ENCODE assay signal across 11 cellular contexts in the genomic region with DNA sequence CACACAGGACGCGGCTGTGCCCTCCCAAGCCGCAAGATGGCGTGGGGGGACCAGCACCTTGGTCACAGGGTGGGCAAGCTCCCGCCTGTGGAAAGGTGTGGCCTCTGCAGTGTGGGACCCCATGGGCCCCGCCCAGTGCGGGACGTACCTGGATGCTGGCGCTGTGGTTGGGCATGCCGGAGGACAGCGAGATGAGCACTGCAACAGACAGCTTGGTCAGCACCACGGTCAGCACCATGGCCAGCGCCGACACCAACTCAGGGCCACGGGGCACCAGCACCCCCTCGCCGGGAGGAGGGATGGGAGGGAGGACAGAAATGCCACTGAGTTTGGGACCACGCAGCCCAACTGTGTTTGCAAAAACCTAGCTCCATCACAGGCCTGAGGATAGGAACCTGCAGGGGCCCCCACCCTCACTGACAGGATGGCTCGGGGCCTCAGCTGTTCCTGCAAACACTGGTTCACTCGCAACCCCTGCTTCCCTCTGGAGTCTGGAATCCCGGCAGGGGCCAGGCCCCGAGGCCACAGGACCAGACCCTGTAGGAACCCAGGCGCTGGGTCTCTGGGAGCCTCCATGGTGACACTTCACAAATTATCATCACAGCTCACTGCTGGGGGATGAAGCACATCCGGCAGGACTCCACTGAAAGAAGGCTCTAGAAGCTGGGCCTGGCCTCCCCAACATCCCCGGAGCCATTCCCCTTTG. TPM values are rescaled to one million over a fixed set of nuclear protein-coding genes. Genes with fewer than 3 reads are reported as not detected.
DNase-seq lines count a peak whose midpoint lies in the region; ATAC-seq and TF ChIP-seq lines count a peak whose summit lies in the region.
"Had no signal": no experiment of that assay in that cellular context is flagged by ENCODE, and none has a peak within 500 bp of the region (broad histone marks: within the 10 kb centered on the region; RNA-seq: fewer than 3 reads in every experiment).

No MANE protein-coding gene starts in this region.

- H3K36me3 Mint-ChIP-seq in activated naive CD4-positive, alpha-beta T cell treated with anti-CD3 and anti-CD28 coated beads, Interleukin-2, amount 10 ng/mL, durations not matched to agents 7 days and 5 days = peaks cover 29% of the 10 kb centered on the region
- peaks cover 9% of the 10 kb centered on the region for H3K36me3 Mint-ChIP-seq in endothelial cell (ENCODE audit: low read depth, unreplicated experiment)
- H3K36me3 Mint-ChIP-seq: natural killer cell treated with Interleukin-12 subunit alpha and Interleukin-12 subunit beta and Interleukin-15 and Interleukin-18, amount 100 ng/mL, for 72 hours had no signal

- no peak overlapping the region for H3K27ac Mint-ChIP-seq in activated naive CD4-positive, alpha-beta T cell treated with anti-CD3 and anti-CD28 coated beads, Interleukin-2, amount 10 ng/mL, durations not matched to agents 7 days and 5 days
- no peak overlapping the region for H3K27ac Mint-ChIP-seq in endothelial cell (ENCODE audit: unreplicated experiment)
- H3K27ac Mint-ChIP-seq: immature natural killer cell; natural killer cell treated with Interleukin-12 subunit alpha and Interleukin-12 subunit beta and Interleukin-15 and Interleukin-18, amount 100 ng/mL, for 72 hours had no signal

- peak; percentile 52 for DNase-seq in activated naive CD4-positive, alpha-beta T cell treated with anti-CD3 and anti-CD28 coated beads, Interleukin-2, amount 10 ng/mL, durations not matched to agents 7 days and 5 days
- no peak for DNase-seq in activated naive CD4-positive, alpha-beta T cell treated with anti-CD3 and anti-CD28 coated beads, Interleukin-2, amount 50 U/mL, for 16 hours
- peak; percentile 41 for DNase-seq in endothelial cell (ENCODE audit: low spot score)
- peak; percentile 28 for DNase-seq in stimulated activated naive CD8-positive, alpha-beta T cell treated with anti-CD3 and anti-CD28 coated beads, Interleukin-15, Interleukin-2, amounts not matched to agents 100 U/mL and 50 U/mL, for 24 hours
- DNase-seq: activated T-cell treated with anti-CD3 and anti-CD28 coated beads for 4 hours, immature natural killer cell, NCI-H2029 had no signal

- no peaks in the 10 kb centered on the region for H3K4me1 Mint-ChIP-seq in activated naive CD4-positive, alpha-beta T cell treated with anti-CD3 and anti-CD28 coated beads, Interleukin-2, amount 10 ng/mL, durations not matched to agents 7 days and 5 days
- H3K4me1 Mint-ChIP-seq in endothelial cell (ENCODE audit: unreplicated experiment) = no peaks in the 10 kb centered on the region
- H3K4me1 Mint-ChIP-seq: brain, immature natural killer cell had no signal

- H3K27me3 Mint-ChIP-seq in activated naive CD4-positive, alpha-beta T cell treated with anti-CD3 and anti-CD28 coated beads, Interleukin-2, amount 10 ng/mL, durations not matched to agents 7 days and 5 days = no peaks in the 10 kb centered on the region
- H3K27me3 Mint-ChIP-seq in endothelial cell (ENCODE audit: unreplicated experiment) = peaks cover 5% of the 10 kb centered on the region
- H3K27me3 Mint-ChIP-seq: brain; natural killer cell treated with Interleukin-12 subunit alpha and Interleukin-12 subunit beta and Interleukin-15 and Interleukin-18, amount 100 ng/mL, for 72 hours had no signal

- no peaks in the 10 kb centered on the region for H3K9me3 Mint-ChIP-seq in activated naive CD4-positive, alpha-beta T cell treated with anti-CD3 and anti-CD28 coated beads, Interleukin-2, amount 10 ng/mL, durations not matched to agents 7 days and 5 days
- H3K9me3 Mint-ChIP-seq in endothelial cell (ENCODE audit: unreplicated experiment) = no peaks in the 10 kb centered on the region
- H3K9me3 Mint-ChIP-seq: brain; immature natural killer cell; natural killer cell treated with Interleukin-12 subunit alpha and Interleukin-12 subunit beta and Interleukin-15 and Interleukin-18, amount 100 ng/mL, for 72 hours had no signal

- H3K4me3 Mint-ChIP-seq in activated naive CD4-positive, alpha-beta T cell treated with anti-CD3 and anti-CD28 coated beads, Interleukin-2, amount 10 ng/mL, durations not matched to agents 7 days and 5 days = no peak overlapping the region
- no peak overlapping the region for H3K4me3 Mint-ChIP-seq in endothelial cell (ENCODE audit: unreplicated experiment)
- H3K4me3 Mint-ChIP-seq: brain; immature natural killer cell; natural killer cell treated with Interleukin-12 subunit alpha and Interleukin-12 subunit beta and Interleukin-15 and Interleukin-18, amount 100 ng/mL, for 72 hours had no signal

- ATAC-seq in stimulated activated naive CD8-positive, alpha-beta T cell treated with anti-CD3 and anti-CD28 coated beads, Interleukin-15, Interleukin-2, amounts not matched to agents 100 U/mL and 50 U/mL, for 24 hours = no peak
- ATAC-seq in GM19467 (IDR thresholded peaks at IDR 0.05; ENCODE audit: unreplicated experiment) = no peak
- no peak for ATAC-seq in HG03108 (IDR thresholded peaks at IDR 0.05; ENCODE audit: unreplicated experiment)
- ATAC-seq: natural killer cell treated with Interleukin-12 subunit alpha and Interleukin-12 subunit beta and Interleukin-15 and Interleukin-18, amount 100 ng/mL, for 72 hours had no signal

- TF ChIP-seq CTCF in endothelial cell (IDR thresholded peaks at IDR 0.05; ENCODE audit: unreplicated experiment) = no peak

- CTCF ChIA-PET in activated naive CD4-positive, alpha-beta T cell treated with anti-CD3 and anti-CD28 coated beads, Interleukin-2, amount 10 ng/mL, durations not matched to agents 7 days and 5 days (lab: Charles Lee) = interaction anchor here (1.1 kb wide), 1 partner anchor 14 kb away, joined by 3 read pairs; no protein-coding TSS in a partner anchor

RNA-seq across cellular contexts. Expression of gene IZUMO4, which starts 27.1 kb away (rescaled TPM):
- 8.9 TPM for total RNA-seq in endothelial cell (ENCODE audit: unreplicated experiment)

RNA-seq across cellular contexts. Expression of gene AP3D1, which starts 27.5 kb away (rescaled TPM):
- total RNA-seq in endothelial cell (ENCODE audit: unreplicated experiment) = 169 TPM

RNA-seq across cellular contexts. Expression of gene MOB3A, which starts 27.7 kb away (rescaled TPM):
- 88.5 TPM for total RNA-seq in endothelial cell (ENCODE audit: unreplicated experiment)

RNA-seq across cellular contexts. Expression of gene DOT1L, which starts 39.9 kb away (rescaled TPM):
- 57.1 TPM for total RNA-seq in endothelial cell (ENCODE audit: unreplicated experiment)
